8 cellular contexts compared by ENCODE assay signal in the genomic region with DNA sequence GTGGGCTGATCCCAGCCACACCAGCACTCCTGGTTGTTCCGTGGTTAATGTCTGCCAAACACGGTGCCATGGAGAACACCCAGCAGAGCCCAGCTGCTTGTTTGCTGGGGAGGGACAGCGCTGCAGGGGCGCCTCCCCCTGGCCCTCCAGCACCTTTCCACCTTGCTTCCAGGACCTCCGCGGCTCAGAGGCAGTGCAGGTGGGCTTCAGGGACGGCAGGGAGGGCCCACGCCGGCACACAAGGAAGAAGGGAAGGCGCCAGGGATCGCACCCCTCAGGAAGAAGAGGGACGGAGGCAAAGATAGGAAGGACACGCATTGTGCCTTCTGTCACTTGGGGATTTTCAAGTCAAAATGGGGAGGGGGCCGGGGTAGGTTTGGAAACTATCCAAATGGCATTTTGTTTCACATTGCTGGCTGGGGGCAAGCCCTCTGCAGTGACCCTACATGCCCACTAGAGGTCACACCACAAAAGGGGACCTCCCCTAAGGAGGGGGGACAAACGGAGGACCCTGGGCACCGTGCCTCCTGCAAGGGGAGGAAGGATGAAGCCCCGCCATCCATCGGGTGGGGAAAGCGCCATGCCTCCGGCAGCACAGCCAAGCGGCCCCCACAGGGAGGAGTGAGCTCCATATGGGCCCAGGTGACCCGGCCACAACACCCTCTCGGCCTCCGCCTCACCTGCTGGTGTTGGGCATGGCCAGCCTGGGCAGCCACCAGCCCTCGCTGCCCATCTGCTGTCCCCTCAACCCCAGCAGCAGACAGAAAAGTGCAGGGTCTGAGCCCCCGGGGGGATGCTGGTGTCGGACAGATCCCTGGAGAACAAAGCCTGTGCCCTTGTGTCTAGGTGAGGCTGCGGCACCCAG. TPM values are rescaled to one million over a fixed set of nuclear protein-coding genes. Genes with fewer than 3 reads are reported as not detected.
DNase-seq lines count a peak whose midpoint lies in the region; ATAC-seq and TF ChIP-seq lines count a peak whose summit lies in the region.

No MANE protein-coding gene starts in this region.

- H3K9me3 ChIP-seq in cardiac muscle cell (ENCODE audit: low read depth), result no peaks in the 10 kb centered on the region

- H3K27me3 ChIP-seq in cardiac muscle cell, result no peaks in the 10 kb centered on the region

- no peaks in the 10 kb centered on the region for H3K4me1 ChIP-seq in cardiac muscle cell (ENCODE audit: low read depth)

- TF ChIP-seq CTCF in cardiac muscle cell (IDR thresholded peaks at IDR 0.05; ENCODE audit: low read depth, low read length) (peak; percentile 83), retinal pigment epithelial cell (conservative IDR thresholded peaks at IDR 0.05; ENCODE audit: low read depth, low read length) (peak; percentile 88)

- H3K4me3 ChIP-seq in cardiac muscle cell (no peak overlapping the region), retinal pigment epithelial cell (ENCODE audit: low read length) (no peak overlapping the region)

- ATAC-seq in HG02588 (IDR thresholded peaks at IDR 0.05; ENCODE audit: unreplicated experiment), result no peak

- H3K36me3 ChIP-seq in cardiac muscle cell, result no peaks in the 10 kb centered on the region

- DNase-seq in NCI-H510A treated with DMSO at 0.1 percent for 48 hours (lab: John Stamatoyannopoulos, UW) (peak; percentile 3), NCI-H510A (lab: John Stamatoyannopoulos, UW) (no peak), NCI-H69 (lab: John Stamatoyannopoulos, UW) (peak; percentile 11), cardiac muscle cell (ENCODE audit: low read depth in 1 of 2, low spot score in 1 of 2) (peak; percentile 33 to 63), retinal pigment epithelial cell (ENCODE audit: low read depth) (no peak), dedifferentiated amniotic fluid mesenchymal stem cell (ENCODE audit: extremely low spot score) (no peak)
- peak; percentile 19 for DNase-seq in activated gamma-delta T cell treated with anti-CD3 and anti-CD28 coated beads, Interleukin-2, amount 50 U/mL, for 16 hours (ENCODE audit: low read depth)

- no peak overlapping the region for H3K27ac ChIP-seq in cardiac muscle cell

RNA-seq across cellular contexts. Expression of a gene that starts 7.5 kb away (rescaled TPM):
- total RNA-seq in cardiac muscle cell, result 6.1 and 8.6 TPM in 2 replicates
- polyA plus RNA-seq in cardiac muscle cell, result 8.5 and 15.6 TPM in 2 replicates

RNA-seq across cellular contexts. Expression of a gene that starts 58.9 kb away (rescaled TPM):
- 17.4 and 26.1 TPM in 2 replicates for total RNA-seq in cardiac muscle cell
- polyA plus RNA-seq in cardiac muscle cell, result 15.4 and 31.2 TPM in 2 replicates

Comparison
In these comparisons a context has a peak if more than half of its experiments do, and no peak if none do; other contexts are left out.
1. DNase-seq: peak in NCI-H510A treated with DMSO at 0.1 percent for 48 hours (single experiment), NCI-H69 (single experiment), activated gamma-delta T cell treated with anti-CD3 and anti-CD28 coated beads, Interleukin-2, amount 50 U/mL, for 16 hours (single experiment) and cardiac muscle cell (2 of 2); none in NCI-H510A (single experiment), retinal pigment epithelial cell (single experiment) and dedifferentiated amniotic fluid mesenchymal stem cell (single experiment).